In genomic region chr4:3219761-3220481, GRCh38 we compare ENCODE assay signal across 25 cellular contexts. TPM values are rescaled to one million over a fixed set of nuclear protein-coding genes. Genes with fewer than 3 reads are reported as not detected.
A peak's percentile ranks its signal among the peaks of the same experiment; 100 is the strongest.
DNase-seq lines count a peak whose midpoint lies in the region; ATAC-seq, FAIRE-seq and TF ChIP-seq lines count a peak whose summit lies in the region.
"Had no signal": no experiment of that assay in that cellular context is flagged by ENCODE, and none has a peak within 500 bp of the region (broad histone marks: within the 10 kb centered on the region; RNA-seq: fewer than 3 reads in every experiment).

No MANE protein-coding gene starts in this region.

- intact Hi-C loops in kidney (cut with DNase I) = no loop called here

- H3K36me3 Mint-ChIP-seq in activated naive CD4-positive, alpha-beta T cell treated with anti-CD3 and anti-CD28 coated beads, Interleukin-2, amount 10 ng/mL, durations not matched to agents 7 days and 5 days = peaks cover 58% of the 10 kb centered on the region
- H3K36me3 Mint-ChIP-seq in stimulated activated naive B cell treated with anti-CD40 and anti-IgM and Interleukin-4, amounts not matched to agents 10 μg/mL and 1 μg/mL and 100 μg/mL, for 72 hours = peaks cover 53 to 72% of the 10 kb centered on the region in 2 donors

- H3K4me3 ChIP-seq in kidney (ENCODE audit: low read length in 2 of 2) = no peak overlapping the region
- H3K4me3 ChIP-seq: ovary, right lobe of liver, upper lobe of left lung had no signal

- POLR2A ChIA-PET in RWPE1 (lab: Yijun Ruan, JAX; ENCODE audit: low non-redundant PET) = no interaction called here

- FAIRE-seq in kidney (lab: Jason Lieb, UNC) = no peak
- FAIRE-seq: frontal cortex had no signal

- DNase-seq in activated naive CD4-positive, alpha-beta T cell treated with anti-CD3 and anti-CD28 coated beads, Interleukin-2, amount 10 ng/mL, durations not matched to agents 7 days and 5 days = no peak
- DNase-seq in activated naive CD4-positive, alpha-beta T cell treated with anti-CD3 and anti-CD28 coated beads, Interleukin-2, amount 50 U/mL, for 16 hours = no peak
- DNase-seq in RWPE1 (ENCODE audit: low spot score) (no peak), kidney (peak; percentile 18), NOMO-1 treated with DMSO at 0.1 percent for 48 hours (lab: John Stamatoyannopoulos, UW; ENCODE audit: unreplicated experiment) (no peak), GM13976 (ENCODE audit: low spot score) (no peak)
- DNase-seq in stimulated activated naive B cell treated with anti-CD40 and anti-IgM and Interleukin-4, amounts not matched to agents 10 μg/mL and 1 μg/mL and 100 μg/mL, for 72 hours = no peak
- DNase-seq: ACHN; activated CD4-positive, CD25-positive, alpha-beta regulatory T cell; activated naive CD8-positive, alpha-beta T cell treated with anti-CD3 and anti-CD28 coated beads, Interleukin-2, amount 10 ng/mL, durations not matched to agents 7 days and 5 days; effector CD8-positive, alpha-beta T cell; kidney glomerular epithelial cell; mesendoderm; naive thymus-derived CD4-positive, alpha-beta T cell; NCI-H1436 treated with DMSO at 0.1 percent for 48 hours; NCI-H69; right lobe of liver; T1000; upper lobe of left lung had no signal

- CTCF ChIA-PET in activated naive CD4-positive, alpha-beta T cell treated with anti-CD3 and anti-CD28 coated beads, Interleukin-2, amount 10 ng/mL, durations not matched to agents 7 days and 5 days (lab: Charles Lee) = interaction anchor here (1.3 kb wide), 1 partner anchor 26 kb away, joined by 5 read pairs; no protein-coding TSS in a partner anchor
- CTCF ChIA-PET in RWPE1 (lab: Yijun Ruan, JAX) = no interaction called here

- ATAC-seq in stimulated activated naive B cell treated with anti-CD40 and anti-IgM and Interleukin-4, amounts not matched to agents 10 μg/mL and 1 μg/mL and 100 μg/mL, for 72 hours (replicated peaks) = no peak
- no peak for ATAC-seq in HG03025 (IDR thresholded peaks at IDR 0.05; ENCODE audit: low FRiP score, unreplicated experiment)
- ATAC-seq: esophagus mucosa; naive thymus-derived CD4-positive, alpha-beta T cell had no signal

- no peaks in the 10 kb centered on the region for H3K27me3 Mint-ChIP-seq in activated naive CD4-positive, alpha-beta T cell treated with anti-CD3 and anti-CD28 coated beads, Interleukin-2, amount 10 ng/mL, durations not matched to agents 7 days and 5 days
- H3K27me3 Mint-ChIP-seq in stimulated activated naive B cell treated with anti-CD40 and anti-IgM and Interleukin-4, amounts not matched to agents 10 μg/mL and 1 μg/mL and 100 μg/mL, for 72 hours = no peaks in the 10 kb centered on the region
- H3K27me3 Mint-ChIP-seq: activated naive CD8-positive, alpha-beta T cell treated with anti-CD3 and anti-CD28 coated beads, Interleukin-2, amount 10 ng/mL, durations not matched to agents 7 days and 5 days; IgD-negative memory B cell; naive thymus-derived CD4-positive, alpha-beta T cell had no signal

- no peak overlapping the region for H3K4me3 Mint-ChIP-seq in activated naive CD4-positive, alpha-beta T cell treated with anti-CD3 and anti-CD28 coated beads, Interleukin-2, amount 10 ng/mL, durations not matched to agents 7 days and 5 days
- no peak overlapping the region for H3K4me3 Mint-ChIP-seq in stimulated activated naive B cell treated with anti-CD40 and anti-IgM and Interleukin-4, amounts not matched to agents 10 μg/mL and 1 μg/mL and 100 μg/mL, for 72 hours
- H3K4me3 Mint-ChIP-seq: activated naive CD8-positive, alpha-beta T cell treated with anti-CD3 and anti-CD28 coated beads, Interleukin-2, amount 10 ng/mL, durations not matched to agents 7 days and 5 days; IgD-negative memory B cell; naive thymus-derived CD4-positive, alpha-beta T cell had no signal

- in situ Hi-C loops in GM13976 (cut with MboI; ENCODE audit: low sequenced_read_pairs, unreplicated experiment) = no loop called here

- H3K9me3 ChIP-seq in kidney (ENCODE audit: control insufficient read depth in 1 of 2, low read length in 2 of 2) = no peaks in the 10 kb centered on the region
- H3K9me3 ChIP-seq: ovary, right lobe of liver, upper lobe of left lung had no signal

- H3K4me1 Mint-ChIP-seq in activated naive CD4-positive, alpha-beta T cell treated with anti-CD3 and anti-CD28 coated beads, Interleukin-2, amount 10 ng/mL, durations not matched to agents 7 days and 5 days = peaks cover 19% of the 10 kb centered on the region
- H3K4me1 Mint-ChIP-seq in stimulated activated naive B cell treated with anti-CD40 and anti-IgM and Interleukin-4, amounts not matched to agents 10 μg/mL and 1 μg/mL and 100 μg/mL, for 72 hours = peaks cover 0 to 3% of the 10 kb centered on the region in 2 donors

- TF ChIP-seq CTCF in RWPE1 (conservative IDR thresholded peaks at IDR 0.05; ENCODE audit: low read depth) = no peak
- TF ChIP-seq CTCF in kidney (IDR thresholded peaks at IDR 0.05; ENCODE audit: borderline replicate concordance, extremely low read depth, insufficient read depth) = no peak
- no peak for TF ChIP-seq CTCF in GM13976 (IDR thresholded peaks at IDR 0.05; ENCODE audit: borderline replicate concordance, control extremely low read depth, extremely low read depth, insufficient read depth, missing control alignments)

- no peaks in the 10 kb centered on the region for H3K9me3 Mint-ChIP-seq in activated naive CD4-positive, alpha-beta T cell treated with anti-CD3 and anti-CD28 coated beads, Interleukin-2, amount 10 ng/mL, durations not matched to agents 7 days and 5 days
- no peaks in the 10 kb centered on the region for H3K9me3 Mint-ChIP-seq in stimulated activated naive B cell treated with anti-CD40 and anti-IgM and Interleukin-4, amounts not matched to agents 10 μg/mL and 1 μg/mL and 100 μg/mL, for 72 hours
- H3K9me3 Mint-ChIP-seq: activated naive CD8-positive, alpha-beta T cell treated with anti-CD3 and anti-CD28 coated beads, Interleukin-2, amount 10 ng/mL, durations not matched to agents 7 days and 5 days; IgD-negative memory B cell had no signal

- H3K9ac ChIP-seq in kidney (ENCODE audit: low read length in 2 of 2) = no peak overlapping the region

- peaks cover 57 to 59% of the 10 kb centered on the region in 2 donors for H3K36me3 ChIP-seq in kidney (ENCODE audit: control insufficient read depth in 1 of 2, insufficient read depth in 2 of 2, low read length in 2 of 2)
- H3K36me3 ChIP-seq: ovary had no signal

- H3K27ac Mint-ChIP-seq in activated naive CD4-positive, alpha-beta T cell treated with anti-CD3 and anti-CD28 coated beads, Interleukin-2, amount 10 ng/mL, durations not matched to agents 7 days and 5 days = peak overlapping the region; percentile 67
- peak overlapping the region; percentile 70 for H3K27ac Mint-ChIP-seq in stimulated activated naive B cell treated with anti-CD40 and anti-IgM and Interleukin-4, amounts not matched to agents 10 μg/mL and 1 μg/mL and 100 μg/mL, for 72 hours
- H3K27ac Mint-ChIP-seq: activated naive CD8-positive, alpha-beta T cell treated with anti-CD3 and anti-CD28 coated beads, Interleukin-2, amount 10 ng/mL, durations not matched to agents 7 days and 5 days had no signal

- H3K4me1 ChIP-seq in kidney (ENCODE audit: control insufficient read depth in 1 of 2, insufficient read depth in 1 of 2, low read depth in 1 of 2, low read length in 2 of 2) = no peaks in the 10 kb centered on the region
- H3K4me1 ChIP-seq: right lobe of liver had no signal

- H3K27ac ChIP-seq in RWPE1 (peak overlapping the region; percentile 19; the same call in 1 of the 2 replicates), kidney (ENCODE audit: low read depth in 2 of 2, low read length in 2 of 2) (no peak overlapping the region)
- H3K27ac ChIP-seq: C4-2B, ovary, right lobe of liver, upper lobe of left lung had no signal

RNA-seq across cellular contexts. Expression of gene MSANTD1, which starts 29.0 kb away (rescaled TPM):
- 0.91 TPM for total RNA-seq in kidney
- polyA plus RNA-seq in kidney (ENCODE audit: insufficient read depth, low read depth, low replicate concordance) = not detected
- polyA plus RNA-seq: IgD-negative memory B cell; naive thymus-derived CD4-positive, alpha-beta T cell had no signal
